Comparison of ENCODE assay signal across 9 cellular contexts in the genomic region with DNA sequence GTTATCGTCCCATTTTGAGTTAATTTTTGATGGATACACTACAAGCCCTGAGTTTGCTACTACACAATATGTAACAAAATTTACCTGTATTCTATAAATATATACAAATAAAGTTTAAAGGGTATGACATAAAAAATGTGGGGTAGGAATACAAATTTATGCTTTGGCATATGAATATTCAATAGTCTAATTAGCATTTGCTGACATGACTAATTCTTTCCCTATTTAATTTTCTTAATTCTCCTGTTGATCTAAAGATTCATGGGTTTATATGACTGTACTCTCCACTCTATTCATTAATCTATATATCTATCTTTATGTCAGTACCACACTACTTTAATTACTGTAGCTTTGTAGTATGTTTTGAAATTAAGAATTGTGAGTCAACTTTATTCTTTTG.
"Had no signal": no experiment of that assay in that cellular context is flagged by ENCODE, and none has a peak within 500 bp of the region (broad histone marks: within the 10 kb centered on the region; RNA-seq: fewer than 3 reads in every experiment).

No MANE protein-coding gene starts in this region.

- H3K9ac ChIP-seq: GM23248, KMS-11 had no signal

- H3K27ac ChIP-seq: GM23248, KMS-11 had no signal

- FAIRE-seq: H54, HTR-8/SVneo had no signal

- H3K4me2 ChIP-seq: KMS-11 had no signal

- DNase-seq: GM23248, GOT3, H9, HCEC 1CT, Karpas-422, KBM-7 had no signal

- H3K4me1 Mint-ChIP-seq: H9 had no signal

- H3K4me3 Mint-ChIP-seq: H9 had no signal

- H3K27ac Mint-ChIP-seq: H9 had no signal

- H3K4me3 ChIP-seq: GM23248 had no signal

- H2AFZ ChIP-seq: GM23248 had no signal
